Comparison of ENCODE assay signal across 8 cellular contexts in the genomic region with DNA sequence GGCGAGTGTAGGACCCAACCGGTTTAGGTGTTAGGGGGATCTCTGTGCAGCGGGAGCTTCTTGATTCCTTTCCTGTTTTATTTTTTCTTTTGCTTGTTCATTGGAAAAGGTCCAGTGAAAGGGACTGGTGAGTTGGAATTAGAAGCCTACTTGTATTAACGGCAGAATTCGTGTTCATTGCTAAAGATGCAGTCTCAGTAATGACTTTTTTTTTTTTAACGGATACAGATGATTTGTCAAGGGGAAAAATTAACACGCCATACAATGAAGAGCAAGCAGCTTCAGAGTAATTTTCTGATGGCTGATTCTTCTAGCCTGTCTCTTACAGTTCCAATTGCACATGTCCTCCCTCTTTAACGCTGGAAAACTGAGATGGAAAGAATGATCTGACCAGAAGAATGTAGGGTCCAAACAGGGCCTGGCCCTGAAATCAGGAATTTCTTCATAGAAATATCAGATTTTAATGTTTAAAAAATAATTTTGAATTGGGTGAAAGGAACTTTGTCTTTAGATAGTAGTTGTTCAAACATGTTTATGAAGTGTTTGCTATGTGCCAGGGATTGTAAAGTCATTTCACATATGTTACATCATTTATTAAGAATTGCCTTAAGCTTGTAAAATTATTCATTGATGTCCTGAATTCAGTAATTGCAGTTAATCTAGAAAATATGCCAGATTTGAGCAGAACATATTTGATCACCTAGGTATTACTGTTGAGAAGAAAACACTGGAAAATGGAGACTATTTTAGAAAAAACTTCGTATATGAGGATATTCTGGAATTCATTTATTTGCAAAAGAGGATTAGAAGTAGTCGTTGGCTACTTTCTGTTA. TPM values are rescaled to one million over a fixed set of nuclear protein-coding genes. Genes with fewer than 3 reads are reported as not detected.
DNase-seq lines count a peak whose midpoint lies in the region; ATAC-seq and TF ChIP-seq lines count a peak whose summit lies in the region.

No MANE protein-coding gene starts in this region.

- H3K36me3 Mint-ChIP-seq in activated T-cell treated with anti-CD3 and anti-CD28 coated beads, Interleukin-2, amount 50 U/mL, for 4 hours (ENCODE audit: insufficient read depth) = peaks cover 6% of the 10 kb centered on the region
- no peaks in the 10 kb centered on the region for H3K36me3 Mint-ChIP-seq in T-cell

- H3K27me3 ChIP-seq in fibroblast of lung (ENCODE audit: control insufficient read depth, insufficient read depth, low read length) = no peaks in the 10 kb centered on the region
- H3K27me3 ChIP-seq in ovary = no peaks in the 10 kb centered on the region

- DNase-seq in activated T-cell treated with anti-CD3 and anti-CD28 coated beads, Interleukin-2, amount 50 U/mL, for 4 hours = no peak
- DNase-seq in activated T-cell treated with anti-CD3 and anti-CD28 coated beads, Interleukin-2, amount 50 U/mL, for 48 hours = no peak
- DNase-seq in T-cell = no peak
- DNase-seq in fibroblast of lung (ENCODE audit: low read depth in 2 of 2) = peak; percentile 35 to 50
- DNase-seq in ovary = no peak
- no peak for DNase-seq in NCI-H446 (lab: John Stamatoyannopoulos, UW)
- no peak for DNase-seq in HuH-7 (ENCODE audit: low spot score)

- intact Hi-C loops in ovary (cut with DNase I) = no loop called here

- H3K27ac Mint-ChIP-seq in T-cell = peak overlapping the region; percentile 91 to 94

- TF ChIP-seq EP300 in ovary (IDR thresholded peaks at IDR 0.05) = no peak

- H3K4me1 ChIP-seq in fibroblast of lung (ENCODE audit: control insufficient read depth, extremely low read depth, insufficient read depth, low read length) (peaks cover 11% of the 10 kb centered on the region), ovary (ENCODE audit: insufficient read depth) (peaks cover 6% of the 10 kb centered on the region)

- H3K27me3 Mint-ChIP-seq in activated T-cell treated with anti-CD3 and anti-CD28 coated beads, Interleukin-2, amount 50 U/mL, for 4 hours (ENCODE audit: low read depth) = no peaks in the 10 kb centered on the region
- no peaks in the 10 kb centered on the region for H3K27me3 Mint-ChIP-seq in T-cell

- H3K4me1 Mint-ChIP-seq in activated T-cell treated with anti-CD3 and anti-CD28 coated beads, Interleukin-2, amount 50 U/mL, for 4 hours (ENCODE audit: low read depth) = peaks cover 37% of the 10 kb centered on the region
- peaks cover 37 to 38% (median 37%) of the 10 kb centered on the region in 3 donors for H3K4me1 Mint-ChIP-seq in T-cell

- peak overlapping the region; percentile 58 to 90 (median 83) for H3K4me3 ChIP-seq in fibroblast of lung (replicated peaks in 1 of 4; ENCODE audit: control extremely low read depth in 1 of 4, insufficient read depth in 1 of 4, low read depth in 3 of 4, low read length in 4 of 4)
- H3K4me3 ChIP-seq in ovary = peak overlapping the region; percentile 84

- TF ChIP-seq CTCF in fibroblast of lung (conservative IDR thresholded peaks at IDR 0.05 in 1 of 2, IDR thresholded peaks at IDR 0.05 in 1 of 2; ENCODE audit: low read depth in 1 of 2, low read length in 2 of 2) = no peak
- no peak for TF ChIP-seq CTCF in ovary (IDR thresholded peaks at IDR 0.05)

- H2AFZ ChIP-seq in fibroblast of lung (ENCODE audit: low read length) = no peak overlapping the region

- H3K27ac ChIP-seq in fibroblast of lung (ENCODE audit: insufficient read depth, low read length) (peak overlapping the region; percentile 97), ovary (peak overlapping the region; percentile 81 to 92)

- peaks cover 52% of the 10 kb centered on the region for H3K79me2 ChIP-seq in fibroblast of lung (ENCODE audit: control insufficient read depth, insufficient read depth, low read length)

- H3K4me3 Mint-ChIP-seq in activated T-cell treated with anti-CD3 and anti-CD28 coated beads, Interleukin-2, amount 50 U/mL, for 4 hours = peak overlapping the region; percentile 99
- H3K4me3 Mint-ChIP-seq in T-cell = peak overlapping the region; percentile 83 to 94 (median 93)

- ATAC-seq in activated T-cell treated with anti-CD3 and anti-CD28 coated beads, Interleukin-2, amount 50 U/mL, for 4 hours = no peak
- no peak for ATAC-seq in T-cell (replicated peaks in 1 of 4)
- no peak for ATAC-seq in HG03354 (IDR thresholded peaks at IDR 0.05; ENCODE audit: poor library complexity, severe bottlenecking, unreplicated experiment)

- no peaks in the 10 kb centered on the region for H3K9me3 Mint-ChIP-seq in activated T-cell treated with anti-CD3 and anti-CD28 coated beads, Interleukin-2, amount 50 U/mL, for 4 hours
- H3K9me3 Mint-ChIP-seq in T-cell = no peaks in the 10 kb centered on the region

- POLR2A ChIA-PET in T-cell (lab: Charles Lee) = interaction anchor here (0.6 to 1.4 kb wide), 5 partner anchors 9 to 115 kb away, joined by 3 to 7 read pairs (median 3); no protein-coding TSS in a partner anchor

- no peaks in the 10 kb centered on the region for H4K20me1 ChIP-seq in fibroblast of lung (ENCODE audit: control insufficient read depth, extremely low read depth, insufficient read depth, low read length)

- peak overlapping the region; percentile 93 for H3K9ac ChIP-seq in fibroblast of lung (ENCODE audit: insufficient read depth, low read length)

- H3K36me3 ChIP-seq in fibroblast of lung (ENCODE audit: control insufficient read depth, insufficient read depth, low read length) (no peaks in the 10 kb centered on the region), ovary (no peaks in the 10 kb centered on the region)

- peak overlapping the region; percentile 61 for H3K4me2 ChIP-seq in fibroblast of lung (ENCODE audit: extremely low read depth, insufficient read depth, low read length)

- H3K9me3 ChIP-seq in fibroblast of lung (ENCODE audit: control insufficient read depth, insufficient read depth, low read depth, low read length) = no peaks in the 10 kb centered on the region
- no peaks in the 10 kb centered on the region for H3K9me3 ChIP-seq in ovary

- no peak for TF ChIP-seq POLR2A in ovary (IDR thresholded peaks at IDR 0.05)

- CTCF ChIA-PET in T-cell (lab: Charles Lee) = interaction anchor here (0.7 to 1.9 kb wide), 6 partner anchors 23 to 200 kb away, joined by 3 to 10 read pairs (median 5); partner anchors contain the start of gene LEO1 (in 1 of the 2)

- WGBS in ovary, 3 donors = 1 to 3% (median 2%) methylated on average over 10 of the region's 10 CpGs

RNA-seq across cellular contexts. Expression of gene MAPK6, which starts 1.4 kb away (rescaled TPM):
- total RNA-seq in activated T-cell treated with anti-CD3 and anti-CD28 coated beads, Interleukin-2, amount 50 U/mL, for 4 hours = 10 to 100 TPM; 64.4 to 74.1 (median 68.0) TPM
- total RNA-seq in T-cell = 10 to 100 TPM; 15.1 to 35.1 (median 19.8) TPM
- total RNA-seq in fibroblast of lung = 56.0 and 62.1 TPM in 2 replicates
- polyA plus RNA-seq in fibroblast of lung = 39.2 and 45.5 TPM in 2 replicates
- polyA plus RNA-seq in fibroblast of lung (2012) = 26.9 and 33.1 TPM in 2 replicates
- polyA minus RNA-seq in fibroblast of lung (ENCODE audit: low replicate concordance) = 6.2 and 14.4 TPM in 2 replicates
- 10 to 100 TPM; 17.6 to 24.5 (median 21.5) TPM for total RNA-seq in ovary
- polyA plus RNA-seq in ovary = 10 to 100 TPM in 1 of 2 donors, 1 to 10 TPM in 1; 5.9 to 11.6 TPM

RNA-seq across cellular contexts. Expression of gene LEO1, which starts 48.9 kb away (rescaled TPM):
- total RNA-seq in activated T-cell treated with anti-CD3 and anti-CD28 coated beads, Interleukin-2, amount 50 U/mL, for 4 hours = 10 to 100 TPM; 30.7 to 32.6 (median 30.8) TPM
- total RNA-seq in T-cell (10 to 100 TPM in 4 of 5 donors, 1 to 10 TPM in 1; 8.6 to 20.2 (median 16.7) TPM), fibroblast of lung (21.3 and 25.4 TPM in 2 replicates), ovary (10 to 100 TPM in 3 of 7 donors, 1 to 10 TPM in 4; 6.8 to 12.4 (median 9.6) TPM)
- polyA plus RNA-seq in fibroblast of lung (12.9 and 16.1 TPM in 2 replicates), ovary (10 to 100 TPM in 1 of 2 donors, 1 to 10 TPM in 1; 8.0 to 22.5 TPM)
- polyA plus RNA-seq in fibroblast of lung (2012) = 23.8 and 26.1 TPM in 2 replicates
- polyA minus RNA-seq in fibroblast of lung (ENCODE audit: low replicate concordance) = 1.3 and 1.8 TPM in 2 replicates

Comparison
In these comparisons a context has a peak if more than half of its experiments do, and no peak if none do; other contexts are left out.
1. DNase-seq: peak in fibroblast of lung (2 of 2); none in activated T-cell treated with anti-CD3 and anti-CD28 coated beads, Interleukin-2, amount 50 U/mL, for 4 hours (single experiment), activated T-cell treated with anti-CD3 and anti-CD28 coated beads, Interleukin-2, amount 50 U/mL, for 48 hours (0 of 2), T-cell (0 of 34), ovary (0 of 5), NCI-H446 (0 of 2) and HuH-7 (single experiment).